In genomic region chr6:100347901-100348550, GRCh38 we compare ENCODE assay signal across 9 cellular contexts.
A peak's percentile ranks its signal among the peaks of the same experiment; 100 is the strongest.
DNase-seq lines count a peak whose midpoint lies in the region; ATAC-seq and TF ChIP-seq lines count a peak whose summit lies in the region.
"Had no signal": no experiment of that assay in that cellular context is flagged by ENCODE, and none has a peak within 500 bp of the region (broad histone marks: within the 10 kb centered on the region; RNA-seq: fewer than 3 reads in every experiment).

No MANE protein-coding gene starts in this region.

- no peak for TF ChIP-seq CTCF in PC-3 (conservative IDR thresholded peaks at IDR 0.05; ENCODE audit: low read depth, low read length)
- no peak for TF ChIP-seq CTCF in foreskin keratinocyte (conservative IDR thresholded peaks at IDR 0.05)
- no peak for TF ChIP-seq CTCF in left ventricle myocardium inferior (IDR thresholded peaks at IDR 0.05; ENCODE audit: borderline replicate concordance)

- H3K36me3 ChIP-seq in GM23248 (ENCODE audit: low read depth) (no peaks in the 10 kb centered on the region), PC-3 (ENCODE audit: low read depth, low read length) (no peaks in the 10 kb centered on the region), left ventricle myocardium inferior (no peaks in the 10 kb centered on the region)

- in situ Hi-C loops in GM23248 (cut with MboI) = no loop called here

- no TSS peak for BruUV-seq in PC-3 (replicated peaks; lab: Mats Ljungman, UMichigan)

- H3F3A ChIP-seq in GM23248 (ENCODE audit: insufficient read depth) (peaks cover 46% of the 10 kb centered on the region), PC-3 (ENCODE audit: low read length, unreplicated experiment) (no peaks in the 10 kb centered on the region)

- H3K27me3 ChIP-seq in GM23248 (replicated peaks; ENCODE audit: insufficient read depth) (no peaks in the 10 kb centered on the region), PC-3 (ENCODE audit: low read length) (no peaks in the 10 kb centered on the region), foreskin keratinocyte (peaks cover 19% of the 10 kb centered on the region), left ventricle myocardium inferior (ENCODE audit: low read depth) (no peaks in the 10 kb centered on the region)

- H4K20me1 ChIP-seq in GM23248 (ENCODE audit: insufficient read depth) = no peaks in the 10 kb centered on the region
- no peaks in the 10 kb centered on the region for H4K20me1 ChIP-seq in PC-3 (ENCODE audit: low read length)

- H3K9ac ChIP-seq in GM23248 = peak overlapping the region; percentile 22; the same call in 1 of the 2 replicates
- no peak overlapping the region for H3K9ac ChIP-seq in PC-3 (ENCODE audit: low read length)

- peak; percentile 76 for DNase-seq in ELR (ENCODE audit: low read depth)
- peak; percentile 81 for DNase-seq in GM23248
- DNase-seq in PC-3 = peak; percentile 46
- DNase-seq in foreskin keratinocyte = peak in 1 of 2 donors; percentile 52
- DNase-seq in left ventricle myocardium inferior = no peak
- no peak for DNase-seq in NCI-H510A (lab: John Stamatoyannopoulos, UW)
- no peak for DNase-seq in HK-2 (ENCODE audit: unreplicated experiment)
- DNase-seq: activated T-cell treated with anti-CD3 and anti-CD28 coated beads, Interleukin-2, amount 50 U/mL, for 48 hours had no signal

- H3K4me1 ChIP-seq in GM23248 (ENCODE audit: insufficient read depth) (peaks cover 60% of the 10 kb centered on the region), PC-3 (ENCODE audit: insufficient read depth, low read length) (peaks cover 34% of the 10 kb centered on the region), foreskin keratinocyte (no peaks in the 10 kb centered on the region), left ventricle myocardium inferior (no peaks in the 10 kb centered on the region)

- no peaks in the 10 kb centered on the region for H3K9me2 ChIP-seq in GM23248 (ENCODE audit: insufficient read depth)
- H3K9me2 ChIP-seq in PC-3 (replicated peaks; ENCODE audit: low read length) = no peaks in the 10 kb centered on the region

- intact Hi-C loops in PC-3 (cut with micrococcal nuclease) (no loop called here), left ventricle myocardium inferior (cut with micrococcal nuclease) (no loop called here)

- H3K79me2 ChIP-seq in GM23248 (ENCODE audit: insufficient read depth) = no peaks in the 10 kb centered on the region
- H3K79me2 ChIP-seq in PC-3 (ENCODE audit: low read length) = no peaks in the 10 kb centered on the region

- H3K9me3 ChIP-seq in GM23248 (ENCODE audit: low read depth) (no peaks in the 10 kb centered on the region), PC-3 (ENCODE audit: low read length) (no peaks in the 10 kb centered on the region), left ventricle myocardium inferior (replicated peaks) (no peaks in the 10 kb centered on the region)

- H3K4me2 ChIP-seq in GM23248 (ENCODE audit: unreplicated experiment) = peak overlapping the region; percentile 76
- H3K4me2 ChIP-seq in PC-3 (ENCODE audit: low read length) = peak overlapping the region; percentile 38; the same call in 1 of the 2 replicates

- POLR2A ChIA-PET in PC-3 (lab: Charles Lee; ENCODE audit: unreplicated experiment) = no interaction called here

- H2AFZ ChIP-seq in GM23248 (peak overlapping the region; percentile 22; the same call in 1 of the 2 replicates), PC-3 (ENCODE audit: low read length) (no peak overlapping the region)

- H3K4me3 ChIP-seq in GM23248 (peak overlapping the region; percentile 42), PC-3 (ENCODE audit: low read length) (no peak overlapping the region), left ventricle myocardium inferior (no peak overlapping the region)

- CTCF ChIA-PET in PC-3 (lab: Charles Lee) = no interaction called here

- H3K27ac ChIP-seq in GM23248 = peak overlapping the region; percentile 75
- no peak overlapping the region for H3K27ac ChIP-seq in PC-3 (ENCODE audit: low read length)
- no peak overlapping the region for H3K27ac ChIP-seq in foreskin keratinocyte
- no peak overlapping the region for H3K27ac ChIP-seq in left ventricle myocardium inferior (replicated peaks)

- ATAC-seq in PC-3 (no peak; the same call in 1 of the 2 replicates), foreskin keratinocyte (peak; percentile 66), HG02588 (IDR thresholded peaks at IDR 0.05; ENCODE audit: unreplicated experiment) (no peak)

- 51 to 52% methylated on average over 4 of the region's 4 CpGs for WGBS in GM23248 (ENCODE audit: low coverage in 1 of 2, low lambda C conversion rate in 2 of 2, missing lambda C conversion rate in 2 of 2), 2 experiments

Comparison
In these comparisons a context has a peak if more than half of its experiments do, and no peak if none do; other contexts are left out.
1. DNase-seq: peak in ELR (single experiment), GM23248 (single experiment) and PC-3 (single experiment); none in left ventricle myocardium inferior (single experiment), NCI-H510A (single experiment) and HK-2 (single experiment).